In genomic region chr19:48381178-48381950, GRCh38 we compare ENCODE assay signal across 26 cellular contexts. TPM values are rescaled to one million over a fixed set of nuclear protein-coding genes. Genes with fewer than 3 reads are reported as not detected.
"Had no signal": no experiment of that assay in that cellular context is flagged by ENCODE, and none has a peak within 500 bp of the region (broad histone marks: within the 10 kb centered on the region; RNA-seq: fewer than 3 reads in every experiment).

No MANE protein-coding gene starts in this region.

- DNase-seq: activated B cell treated with CpG ODN at 0.5 μM for 24 hours; activated CD4-positive, alpha-beta memory T cell treated with anti-CD3 and anti-CD28 coated beads for 36 hours; activated CD4-positive, alpha-beta T cell treated with anti-CD3 and anti-CD28 coated beads for 4 hours; activated naive CD4-positive, alpha-beta T cell; activated T-cell treated with anti-CD3 and anti-CD28 coated beads, Interleukin-2, amount 50 U/mL, for 1 hour; anterior cingulate cortex; brain microvascular endothelial cell; central memory CD4-positive, alpha-beta T cell; erythroblast; foreskin melanocyte; kidney; nephron progenitor cell; psoas muscle; right cardiac atrium; stimulated activated CD4-positive, alpha-beta T cell treated with anti-CD3 and anti-CD28 coated beads, Interleukin-15, amount 100 ng/mL, for 24 hours; stimulated activated CD4-positive, alpha-beta T cell treated with anti-CD3 and anti-CD28 coated beads, Interleukin-2, amount 100 ng/mL, for 48 hours; transverse colon; uterus had no signal

- H3K4me1 Mint-ChIP-seq: activated B cell treated with CpG ODN at 0.5 μM for 24 hours; activated T-helper 17 cell treated with anti-CD3 and anti-CD28 coated beads, Interleukin-2, amount 50 U/mL, for 72 hours; mesothelial cell of epicardium had no signal

- H3K36me3 ChIP-seq: uterus had no signal

- H3K4me3 ChIP-seq: coronary artery, lung, psoas muscle, skin epidermis, transverse colon, uterus had no signal

- H3K27me3 Mint-ChIP-seq: activated B cell treated with CpG ODN at 0.5 μM for 24 hours; activated CD4-positive, alpha-beta memory T cell treated with anti-CD3 and anti-CD28 coated beads for 36 hours; activated T-helper 17 cell treated with anti-CD3 and anti-CD28 coated beads, Interleukin-2, amount 50 U/mL, for 72 hours; stimulated activated naive CD8-positive, alpha-beta T cell treated with anti-CD3 and anti-CD28 coated beads, Interleukin-15, Interleukin-2, amounts not matched to agents 100 ng/mL and 50 ng/mL, for 24 hours had no signal

- H3K27ac Mint-ChIP-seq: activated B cell treated with CpG ODN at 0.5 μM for 24 hours; activated CD4-positive, alpha-beta memory T cell treated with anti-CD3 and anti-CD28 coated beads for 36 hours; activated T-helper 17 cell treated with anti-CD3 and anti-CD28 coated beads, Interleukin-2, amount 50 U/mL, for 72 hours; mesothelial cell of epicardium; stimulated activated naive CD8-positive, alpha-beta T cell treated with anti-CD3 and anti-CD28 coated beads, Interleukin-15, Interleukin-2, amounts not matched to agents 100 ng/mL and 50 ng/mL, for 24 hours had no signal

- H3K27me3 ChIP-seq: brain microvascular endothelial cell, transverse colon, uterus had no signal

- H3K9me3 Mint-ChIP-seq: activated B cell treated with CpG ODN at 0.5 μM for 24 hours; activated CD4-positive, alpha-beta memory T cell treated with anti-CD3 and anti-CD28 coated beads for 36 hours; activated T-helper 17 cell treated with anti-CD3 and anti-CD28 coated beads, Interleukin-2, amount 50 U/mL, for 72 hours; mesothelial cell of epicardium; nephron progenitor cell; stimulated activated naive CD8-positive, alpha-beta T cell treated with anti-CD3 and anti-CD28 coated beads, Interleukin-15, Interleukin-2, amounts not matched to agents 100 ng/mL and 50 ng/mL, for 24 hours had no signal

- H3K4me1 ChIP-seq: psoas muscle, uterus had no signal

- ATAC-seq: activated T-helper 17 cell treated with anti-CD3 and anti-CD28 coated beads, Interleukin-2, amount 50 U/mL, for 72 hours; left lobe of liver; psoas muscle; right cardiac atrium had no signal

- H3K27ac ChIP-seq: brain microvascular endothelial cell, coronary artery, psoas muscle, skin epidermis, transverse colon, uterus had no signal

- H3K9me3 ChIP-seq: psoas muscle, transverse colon, uterus had no signal

- H3K4me3 Mint-ChIP-seq: activated B cell treated with CpG ODN at 0.5 μM for 24 hours; activated CD4-positive, alpha-beta memory T cell treated with anti-CD3 and anti-CD28 coated beads for 36 hours; activated T-helper 17 cell treated with anti-CD3 and anti-CD28 coated beads, Interleukin-2, amount 50 U/mL, for 72 hours; mesothelial cell of epicardium; nephron progenitor cell; stimulated activated naive CD8-positive, alpha-beta T cell treated with anti-CD3 and anti-CD28 coated beads, Interleukin-15, Interleukin-2, amounts not matched to agents 100 ng/mL and 50 ng/mL, for 24 hours had no signal

RNA-seq across cellular contexts. Expression of gene SYNGR4, which starts 17.2 kb away (rescaled TPM):
- total RNA-seq: activated B cell treated with CpG ODN at 0.5 μM for 24 hours; activated T-helper 17 cell treated with anti-CD3 and anti-CD28 coated beads, Interleukin-2, amount 50 U/mL, for 72 hours; kidney; left lobe of liver; lung; mesothelial cell of epicardium; omental fat pad; psoas muscle; right cardiac atrium; transverse colon; uterus had no signal
- polyA plus RNA-seq: lung, right cardiac atrium had no signal
